Comparison of ENCODE assay signal across 17 cellular contexts in genomic region chr14:101460986-101461750, GRCh38.
"Had no signal": no experiment of that assay in that cellular context is flagged by ENCODE, and none has a peak within 500 bp of the region (broad histone marks: within the 10 kb centered on the region; RNA-seq: fewer than 3 reads in every experiment).

No MANE protein-coding gene starts in this region.

- H3K4me1 Mint-ChIP-seq: activated CD4-positive, alpha-beta memory T cell treated with anti-CD3 and anti-CD28 coated beads, Interleukin-2, amount 10 ng/mL, durations not matched to agents 7 days and 5 days; activated CD4-positive, alpha-beta T cell treated with anti-CD3 and anti-CD28 coated beads, Interleukin-2, amount 10 ng/mL, durations not matched to agents 24 days and 14 days; stimulated activated memory B cell treated with anti-CD40 and anti-IgM and Interleukin-4, amounts not matched to agents 10 μg/mL and 1 μg/mL and 100 μg/mL, for 72 hours had no signal

- DNase-seq: activated CD4-positive, alpha-beta memory T cell treated with anti-CD3 and anti-CD28 coated beads, Interleukin-2, amount 10 ng/mL, durations not matched to agents 7 days and 5 days; activated CD4-positive, alpha-beta T cell treated with anti-CD3 and anti-CD28 coated beads, Interleukin-2, amount 10 ng/mL, durations not matched to agents 24 days and 14 days; activated gamma-delta T cell; central memory CD4-positive, alpha-beta T cell; effector memory CD4-positive, alpha-beta T cell; glutamatergic neuron; hypothalamus; left ventricle myocardium superior; mammary epithelial cell; stimulated activated CD4-positive, alpha-beta T cell treated with anti-CD3 and anti-CD28 coated beads, Interleukin-2, amount 100 ng/mL, for 24 hours; transverse colon had no signal

- H3K4me3 Mint-ChIP-seq: activated CD4-positive, alpha-beta memory T cell treated with anti-CD3 and anti-CD28 coated beads, Interleukin-2, amount 10 ng/mL, durations not matched to agents 7 days and 5 days; activated CD4-positive, alpha-beta T cell treated with anti-CD3 and anti-CD28 coated beads, Interleukin-2, amount 10 ng/mL, durations not matched to agents 24 days and 14 days; activated naive CD4-positive, alpha-beta T cell treated with anti-CD3 and anti-CD28 coated beads, Interleukin-2, amount 50 U/mL, for 24 hours; activated T-helper 1 cell treated with anti-CD3 and anti-CD28 coated beads, Interleukin-12 subunit alpha, Interleukin-12 subunit beta, Interleukin-2, Interleukin-4 antibody, amounts not matched to agents 30 ng/mL and 10 ng/mL and 1 ng/mL, durations not matched to agents 14 hours and 24 hours and 36 hours; natural killer cell treated with Interleukin-12 subunit alpha and Interleukin-12 subunit beta and Interleukin-15 and Interleukin-18, amount 100 ng/mL, for 72 hours; stimulated activated memory B cell treated with anti-CD40 and anti-IgM and Interleukin-4, amounts not matched to agents 10 μg/mL and 1 μg/mL and 100 μg/mL, for 72 hours had no signal

- H3K27ac Mint-ChIP-seq: activated CD4-positive, alpha-beta memory T cell treated with anti-CD3 and anti-CD28 coated beads, Interleukin-2, amount 10 ng/mL, durations not matched to agents 7 days and 5 days; activated CD4-positive, alpha-beta T cell treated with anti-CD3 and anti-CD28 coated beads, Interleukin-2, amount 10 ng/mL, durations not matched to agents 24 days and 14 days; activated naive CD4-positive, alpha-beta T cell treated with anti-CD3 and anti-CD28 coated beads, Interleukin-2, amount 50 U/mL, for 24 hours; activated T-helper 1 cell treated with anti-CD3 and anti-CD28 coated beads, Interleukin-12 subunit alpha, Interleukin-12 subunit beta, Interleukin-2, Interleukin-4 antibody, amounts not matched to agents 30 ng/mL and 10 ng/mL and 1 ng/mL, durations not matched to agents 14 hours and 24 hours and 36 hours; natural killer cell treated with Interleukin-12 subunit alpha and Interleukin-12 subunit beta and Interleukin-15 and Interleukin-18, amount 100 ng/mL, for 72 hours; stimulated activated memory B cell treated with anti-CD40 and anti-IgM and Interleukin-4, amounts not matched to agents 10 μg/mL and 1 μg/mL and 100 μg/mL, for 72 hours had no signal

- ATAC-seq: activated CD4-positive, CD25-positive, alpha-beta regulatory T cell treated with anti-CD3 and anti-CD28 coated beads, Interleukin-2, amount 50 U/mL, for 24 hours; left ventricle myocardium superior; natural killer cell treated with Interleukin-12 subunit alpha and Interleukin-12 subunit beta and Interleukin-15 and Interleukin-18, amount 100 ng/mL, for 72 hours; right lobe of liver; stimulated activated memory B cell treated with anti-CD40 and anti-IgM and Interleukin-4, amounts not matched to agents 10 μg/mL and 1 μg/mL and 100 μg/mL, for 72 hours had no signal

- H3K36me3 Mint-ChIP-seq: activated naive CD4-positive, alpha-beta T cell treated with anti-CD3 and anti-CD28 coated beads, Interleukin-2, amount 50 U/mL, for 24 hours; natural killer cell treated with Interleukin-12 subunit alpha and Interleukin-12 subunit beta and Interleukin-15 and Interleukin-18, amount 100 ng/mL, for 72 hours; stimulated activated memory B cell treated with anti-CD40 and anti-IgM and Interleukin-4, amounts not matched to agents 10 μg/mL and 1 μg/mL and 100 μg/mL, for 72 hours had no signal

- H3K9me3 Mint-ChIP-seq: activated CD4-positive, alpha-beta memory T cell treated with anti-CD3 and anti-CD28 coated beads, Interleukin-2, amount 10 ng/mL, durations not matched to agents 7 days and 5 days; activated CD4-positive, alpha-beta T cell treated with anti-CD3 and anti-CD28 coated beads, Interleukin-2, amount 10 ng/mL, durations not matched to agents 24 days and 14 days; activated naive CD4-positive, alpha-beta T cell treated with anti-CD3 and anti-CD28 coated beads, Interleukin-2, amount 50 U/mL, for 24 hours; activated T-helper 1 cell treated with anti-CD3 and anti-CD28 coated beads, Interleukin-12 subunit alpha, Interleukin-12 subunit beta, Interleukin-2, Interleukin-4 antibody, amounts not matched to agents 30 ng/mL and 10 ng/mL and 1 ng/mL, durations not matched to agents 14 hours and 24 hours and 36 hours; natural killer cell treated with Interleukin-12 subunit alpha and Interleukin-12 subunit beta and Interleukin-15 and Interleukin-18, amount 100 ng/mL, for 72 hours; stimulated activated memory B cell treated with anti-CD40 and anti-IgM and Interleukin-4, amounts not matched to agents 10 μg/mL and 1 μg/mL and 100 μg/mL, for 72 hours had no signal
